8 cellular contexts compared by ENCODE assay signal in the genomic region with DNA sequence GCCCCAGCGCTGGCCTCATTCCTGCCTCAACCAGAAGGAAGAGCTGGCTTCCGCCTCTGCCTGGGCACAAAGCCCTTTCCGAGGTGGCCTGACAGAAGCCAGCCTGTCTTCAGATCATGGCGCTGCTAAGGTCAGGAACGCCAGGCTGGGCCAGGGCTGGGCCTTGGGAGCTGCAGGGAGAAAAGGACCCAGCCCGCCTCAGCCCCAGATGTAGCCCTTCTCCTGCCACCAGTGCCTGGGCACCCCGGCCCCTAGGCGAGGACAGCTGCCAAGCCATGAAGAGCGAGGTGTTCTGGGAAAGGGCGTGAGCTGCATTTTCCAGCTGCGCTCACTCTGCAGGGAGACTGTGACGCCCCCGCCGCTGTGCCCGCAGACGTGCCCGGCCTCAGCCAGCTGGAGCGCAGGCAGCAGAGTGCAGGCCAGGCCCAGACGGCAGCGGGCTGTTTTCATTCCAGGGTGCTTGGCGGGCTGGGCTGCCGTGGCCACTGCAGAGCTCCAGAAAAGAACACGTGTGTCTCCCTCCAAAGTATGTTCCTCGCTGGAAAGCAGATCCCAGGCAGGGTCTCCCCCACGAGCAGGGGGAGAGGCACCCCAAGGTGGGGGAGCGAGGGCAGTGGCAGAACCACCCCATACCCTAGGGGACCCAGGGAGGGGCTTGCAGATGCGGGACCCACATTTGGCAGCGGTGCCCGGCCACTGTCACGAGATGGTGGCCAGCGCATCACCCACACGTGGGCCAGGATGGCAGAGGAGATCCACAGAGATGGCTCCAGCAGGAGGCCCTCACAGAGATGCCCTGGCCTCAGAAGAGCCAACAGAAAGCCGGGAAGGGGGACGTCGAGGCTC. TPM values are rescaled to one million over a fixed set of nuclear protein-coding genes. Genes with fewer than 3 reads are reported as not detected.
DNase-seq lines count a peak whose midpoint lies in the region; ATAC-seq and TF ChIP-seq lines count a peak whose summit lies in the region.
"Not testable (repeated sequence)": the region's sequence is repeated elsewhere in the genome, so short reads cannot be mapped to it uniquely, and the experiment has no call there.

No MANE protein-coding gene starts in this region.

- TF ChIP-seq POLR2A in breast epithelium (IDR thresholded peaks at IDR 0.05) = not testable (repeated sequence)
- TF ChIP-seq POLR2A in sigmoid colon (IDR thresholded peaks at IDR 0.05) = peak; percentile 16 to 38

- not testable (repeated sequence) for H3K36me3 ChIP-seq in breast epithelium; muscle layer of colon (ENCODE audit: insufficient read depth, low read length); sigmoid colon; upper lobe of right lung

- ATAC-seq in right cardiac atrium (peak; percentile 34), upper lobe of right lung (peak; percentile 18)

- H3K27me3 ChIP-seq in breast epithelium; right cardiac atrium (ENCODE audit: control insufficient read depth, insufficient read depth); muscle layer of colon (ENCODE audit: control insufficient read depth in 1 of 2, insufficient read depth in 2 of 2, low read length in 2 of 2); sigmoid colon; upper lobe of right lung: not testable (repeated sequence)

- peaks cover 4 to 18% of the 10 kb centered on the region in 2 donors for H3K4me1 ChIP-seq in breast epithelium
- not testable (repeated sequence) for H3K4me1 ChIP-seq in right cardiac atrium (ENCODE audit: control insufficient read depth, insufficient read depth, low read length)
- H3K4me1 ChIP-seq in muscle layer of colon (ENCODE audit: insufficient read depth, low read length) = peaks cover 37% of the 10 kb centered on the region
- H3K4me1 ChIP-seq in sigmoid colon = peaks cover 0 to 83% (median 80%) of the 10 kb centered on the region in 4 donors
- peaks cover 15% of the 10 kb centered on the region for H3K4me1 ChIP-seq in upper lobe of right lung

- TF ChIP-seq CTCF in breast epithelium (IDR thresholded peaks at IDR 0.05); fibroblast of the aortic adventitia (IDR thresholded peaks at IDR 0.05; ENCODE audit: insufficient read depth, low read length); sigmoid colon (IDR thresholded peaks at IDR 0.05); upper lobe of right lung (IDR thresholded peaks at IDR 0.05): not testable (repeated sequence)

- 64% methylated on average over 35 of the region's 35 CpGs for WGBS in right cardiac atrium
- 86 to 92% methylated on average over 35 of the region's 35 CpGs for WGBS in sigmoid colon, 2 donors

- TF ChIP-seq EP300 in sigmoid colon (IDR thresholded peaks at IDR 0.05) = peak in 2 of 4 donors; percentile 37 to 59

- peak overlapping the region; percentile 82 to 91 for H3K27ac ChIP-seq in breast epithelium
- H3K27ac ChIP-seq in right cardiac atrium (ENCODE audit: low read length) = peak overlapping the region; percentile 72
- peak overlapping the region; percentile 91 for H3K27ac ChIP-seq in muscle layer of colon (ENCODE audit: low read depth, low read length)
- peak overlapping the region; percentile 89 to 99 (median 96) for H3K27ac ChIP-seq in sigmoid colon
- H3K27ac ChIP-seq in upper lobe of right lung = not testable (repeated sequence)

- intact Hi-C loops in breast epithelium (cut with DNase I; ENCODE audit: low total_unique reads); right cardiac atrium (cut with DNase I); sigmoid colon (cut with DNase I); upper lobe of right lung (cut with DNase I): not testable (repeated sequence)

- DNase-seq in DMS 273 (lab: John Stamatoyannopoulos, UW; ENCODE audit: unreplicated experiment) (peak; percentile 83), SHP77 (lab: John Stamatoyannopoulos, UW) (peak; percentile 27 to 65), breast epithelium (ENCODE audit: low spot score in 2 of 2) (peak in 1 of 2 donors; percentile 67), fibroblast of the aortic adventitia (ENCODE audit: low read depth) (peak; percentile 37), right cardiac atrium (peak; percentile 61 to 85 (median 80)), sigmoid colon (peak; percentile 93), upper lobe of right lung (peak; percentile 65)

- not testable (repeated sequence) for H3K9me3 ChIP-seq in breast epithelium; right cardiac atrium (ENCODE audit: control insufficient read depth, low read length); muscle layer of colon (ENCODE audit: low read length); sigmoid colon; upper lobe of right lung

- peak overlapping the region in 2 of 3 donors; percentile 5 to 59 for H3K4me3 ChIP-seq in breast epithelium
- not testable (repeated sequence) for H3K4me3 ChIP-seq in fibroblast of the aortic adventitia (ENCODE audit: low read depth, low read length); right cardiac atrium (ENCODE audit: low read length); muscle layer of colon (ENCODE audit: low read depth in 1 of 2, low read length in 2 of 2); upper lobe of right lung
- peak overlapping the region in 1 of 4 donors; percentile 12 for H3K4me3 ChIP-seq in sigmoid colon

- H3K9ac ChIP-seq in muscle layer of colon (ENCODE audit: low read length) = not testable (repeated sequence)

RNA-seq across cellular contexts. Expression of gene RRN3, which starts 51.6 kb away (rescaled TPM):
- total RNA-seq in breast epithelium (10 to 100 TPM; 37.4 to 43.8 (median 38.0) TPM), fibroblast of the aortic adventitia (ENCODE audit: low replicate concordance) (26.1 and 27.9 TPM in 2 replicates), right cardiac atrium (10 to 100 TPM; 22.3 to 25.5 (median 24.0) TPM), sigmoid colon (10 to 100 TPM; 21.3 to 27.2 (median 25.6) TPM), upper lobe of right lung (27.6 TPM)
- polyA plus RNA-seq in right cardiac atrium (13.1 TPM), sigmoid colon (10 to 100 TPM; 14.5 to 17.4 (median 16.9) TPM)
